9 cellular contexts compared by ENCODE assay signal in genomic region chr22:28817919-28818859, GRCh38. TPM values are rescaled to one million over a fixed set of nuclear protein-coding genes. Genes with fewer than 3 reads are reported as not detected.
DNase-seq lines count a peak whose midpoint lies in the region; ATAC-seq and TF ChIP-seq lines count a peak whose summit lies in the region.
"Had no signal": no experiment of that assay in that cellular context is flagged by ENCODE, and none has a peak within 500 bp of the region (broad histone marks: within the 10 kb centered on the region; RNA-seq: fewer than 3 reads in every experiment).

No MANE protein-coding gene starts in this region.

- H3K36me3 ChIP-seq in liver (ENCODE audit: control insufficient read depth in 4 of 4, insufficient read depth in 3 of 4, low read depth in 1 of 4, low read length in 3 of 4) = no peaks in the 10 kb centered on the region

- no peak for DNase-seq in activated naive CD4-positive, alpha-beta T cell treated with anti-CD3 and anti-CD28 coated beads, Interleukin-2, amount 50 U/mL, for 16 hours
- no peak for DNase-seq in WTC11 (ENCODE audit: low spot score)
- DNase-seq in ureter (ENCODE audit: low spot score) = peak; percentile 78
- DNase-seq in NCI-H2227 (lab: John Stamatoyannopoulos, UW; ENCODE audit: unreplicated experiment) = no peak
- no peak for DNase-seq in posterior cingulate gyrus

- peaks cover 79% of the 10 kb centered on the region for H3K4me1 Mint-ChIP-seq in activated naive CD4-positive, alpha-beta T cell treated with anti-CD3 and anti-CD28 coated beads, Interleukin-2, amount 50 U/mL, for 24 hours
- H3K4me1 Mint-ChIP-seq in WTC11 = peaks cover 23% of the 10 kb centered on the region

- 51% methylated on average over 14 of the region's 14 CpGs for WGBS in liver

- peak overlapping the region in 1 of 2 donors; percentile 45 for H3K9ac ChIP-seq in liver (ENCODE audit: low read depth in 1 of 2, low read length in 2 of 2)

- peak overlapping the region; percentile 11 for H3K4me3 Mint-ChIP-seq in activated naive CD4-positive, alpha-beta T cell treated with anti-CD3 and anti-CD28 coated beads, Interleukin-2, amount 50 U/mL, for 24 hours
- no peak overlapping the region for H3K4me3 Mint-ChIP-seq in WTC11

- no peaks in the 10 kb centered on the region for H3K9me3 ChIP-seq in liver (ENCODE audit: control insufficient read depth in 4 of 4, low read length in 3 of 4)

- ATAC-seq in WTC11 = peak; percentile 53
- no peak for ATAC-seq in GM21576 (IDR thresholded peaks at IDR 0.05; ENCODE audit: unreplicated experiment)
- ATAC-seq: activated CD4-positive, CD25-positive, alpha-beta regulatory T cell treated with anti-CD3 and anti-CD28 coated beads, Interleukin-2, amount 50 U/mL, for 24 hours had no signal

- H3K27ac Mint-ChIP-seq in activated naive CD4-positive, alpha-beta T cell treated with anti-CD3 and anti-CD28 coated beads, Interleukin-2, amount 50 U/mL, for 24 hours = peak overlapping the region; percentile 8
- H3K27ac Mint-ChIP-seq in WTC11 = peak overlapping the region; percentile 88

- no peaks in the 10 kb centered on the region for H3K9me3 Mint-ChIP-seq in activated naive CD4-positive, alpha-beta T cell treated with anti-CD3 and anti-CD28 coated beads, Interleukin-2, amount 50 U/mL, for 24 hours
- H3K9me3 Mint-ChIP-seq in WTC11 = no peaks in the 10 kb centered on the region

- intact Hi-C loops in posterior cingulate gyrus (cut with DNase I) = no loop called here

- H3K27ac ChIP-seq in liver (ENCODE audit: low read depth in 1 of 2, low read length in 2 of 2) = peak overlapping the region; percentile 75 to 88

- POLR2A ChIA-PET in WTC11 (lab: Charles Lee) = interaction anchor here (2.0 kb wide), 1 partner anchor 18 kb away, joined by 9 read pairs; the partner anchor contains the start of gene XBP1

- peaks cover 6% of the 10 kb centered on the region for H3K36me3 Mint-ChIP-seq in activated naive CD4-positive, alpha-beta T cell treated with anti-CD3 and anti-CD28 coated beads, Interleukin-2, amount 50 U/mL, for 24 hours
- H3K36me3 Mint-ChIP-seq in WTC11 = 0 out of 2 replicates have a peak, but pooled peaks cover 2% of the 10 kb centered on the region

- TF ChIP-seq RAD21 in liver (IDR thresholded peaks at IDR 0.05) = peak in 1 of 2 donors; percentile 44

- no peak for TF ChIP-seq CTCF in WTC11 (IDR thresholded peaks at IDR 0.05)
- no peak for TF ChIP-seq CTCF in liver (IDR thresholded peaks at IDR 0.05; ENCODE audit: low read depth, low read length, missing input control)

- no peak overlapping the region for H3K4me3 ChIP-seq in liver (ENCODE audit: low read depth in 1 of 3, low read length in 3 of 3)

- peaks cover 40 to 79% (median 67%) of the 10 kb centered on the region in 4 donors for H3K4me1 ChIP-seq in liver (ENCODE audit: control insufficient read depth in 4 of 4, insufficient read depth in 4 of 4, low read length in 3 of 4)

- CTCF ChIA-PET in WTC11 (lab: Charles Lee) = interaction anchor here (0.9 to 1.2 kb wide), 4 partner anchors 9 to 336 kb away, joined by 4 to 7 read pairs (median 4); no protein-coding TSS in a partner anchor

- H3K27me3 Mint-ChIP-seq in activated naive CD4-positive, alpha-beta T cell treated with anti-CD3 and anti-CD28 coated beads, Interleukin-2, amount 50 U/mL, for 24 hours = no peaks in the 10 kb centered on the region
- no peaks in the 10 kb centered on the region for H3K27me3 Mint-ChIP-seq in WTC11 (ENCODE audit: low read depth)

- no peaks in the 10 kb centered on the region for H3K27me3 ChIP-seq in liver (ENCODE audit: control insufficient read depth in 4 of 4, insufficient read depth in 4 of 4, low read length in 3 of 4)

TF ChIP-seq in WTC11, 78 proteins besides CTCF, POLR2A, EP300 and RAD21:
- TF ChIP-seq ELF4 (CRISPR knock-in tag; IDR thresholded peaks at IDR 0.05; ENCODE audit: low read depth) (no peak), GABPB1 (CRISPR knock-in tag; IDR thresholded peaks at IDR 0.05) (peak; percentile 97), CREM (CRISPR knock-in tag; IDR thresholded peaks at IDR 0.05) (no peak), CREB1 (CRISPR knock-in tag; IDR thresholded peaks at IDR 0.05) (no peak), GTF2I (CRISPR knock-in tag; conservative IDR thresholded peaks at IDR 0.05) (no peak)

TF ChIP-seq in liver, 16 proteins besides CTCF, POLR2A, EP300 and RAD21:
- TF ChIP-seq YY1 (IDR thresholded peaks at IDR 0.05) (peak; percentile 77), NR2F2 (IDR thresholded peaks at IDR 0.05) (peak; percentile 23), JUND (IDR thresholded peaks at IDR 0.05) (peak; percentile 2 to 77), FOXA2 (IDR thresholded peaks at IDR 0.05) (peak; percentile 26), ATF3 (IDR thresholded peaks at IDR 0.05) (peak; percentile 57), ZBTB33 (IDR thresholded peaks at IDR 0.05) (peak; percentile 53), HNF4A (conservative IDR thresholded peaks at IDR 0.05) (peak; percentile 75), REST (IDR thresholded peaks at IDR 0.05) (peak; percentile 22), RXRA (IDR thresholded peaks at IDR 0.05) (peak; percentile 80 to 82), HNF4G (IDR thresholded peaks at IDR 0.05) (peak; percentile 49), MAX (IDR thresholded peaks at IDR 0.05) (peak; percentile 58), FOXA1 (IDR thresholded peaks at IDR 0.05) (no peak), SP1 (IDR thresholded peaks at IDR 0.05) (peak; percentile 80), EGR1 (IDR thresholded peaks at IDR 0.05; ENCODE audit: low read depth in 2 of 2) (peak in 1 of 2 donors; percentile 52), GABPA (IDR thresholded peaks at IDR 0.05 in 1 of 2, conservative IDR thresholded peaks at IDR 0.05 in 1 of 2) (no peak), TAF1 (conservative IDR thresholded peaks at IDR 0.05) (peak; percentile 31)

RNA-seq across cellular contexts. Expression of gene XBP1, which starts 17.8 kb away (rescaled TPM):
- total RNA-seq in WTC11 (2021) (104 to 127 TPM (median 107 TPM) in 3 replicates), liver (100 to 1,000 TPM; 597 to 613 TPM), ureter (262 TPM)
- polyA plus RNA-seq in liver = 100 to 1,000 TPM; 303 to 705 TPM

RNA-seq across cellular contexts. Expression of gene CCDC117, which starts 45.7 kb away (rescaled TPM):
- total RNA-seq in WTC11 (2021) (39.0 to 47.4 TPM (median 46.9 TPM) in 3 replicates), liver (10 to 100 TPM; 23.2 to 24.0 TPM), ureter (12.2 TPM)
- 1 to 10 TPM; 8.1 to 9.3 TPM for polyA plus RNA-seq in liver
